In the genomic region with DNA sequence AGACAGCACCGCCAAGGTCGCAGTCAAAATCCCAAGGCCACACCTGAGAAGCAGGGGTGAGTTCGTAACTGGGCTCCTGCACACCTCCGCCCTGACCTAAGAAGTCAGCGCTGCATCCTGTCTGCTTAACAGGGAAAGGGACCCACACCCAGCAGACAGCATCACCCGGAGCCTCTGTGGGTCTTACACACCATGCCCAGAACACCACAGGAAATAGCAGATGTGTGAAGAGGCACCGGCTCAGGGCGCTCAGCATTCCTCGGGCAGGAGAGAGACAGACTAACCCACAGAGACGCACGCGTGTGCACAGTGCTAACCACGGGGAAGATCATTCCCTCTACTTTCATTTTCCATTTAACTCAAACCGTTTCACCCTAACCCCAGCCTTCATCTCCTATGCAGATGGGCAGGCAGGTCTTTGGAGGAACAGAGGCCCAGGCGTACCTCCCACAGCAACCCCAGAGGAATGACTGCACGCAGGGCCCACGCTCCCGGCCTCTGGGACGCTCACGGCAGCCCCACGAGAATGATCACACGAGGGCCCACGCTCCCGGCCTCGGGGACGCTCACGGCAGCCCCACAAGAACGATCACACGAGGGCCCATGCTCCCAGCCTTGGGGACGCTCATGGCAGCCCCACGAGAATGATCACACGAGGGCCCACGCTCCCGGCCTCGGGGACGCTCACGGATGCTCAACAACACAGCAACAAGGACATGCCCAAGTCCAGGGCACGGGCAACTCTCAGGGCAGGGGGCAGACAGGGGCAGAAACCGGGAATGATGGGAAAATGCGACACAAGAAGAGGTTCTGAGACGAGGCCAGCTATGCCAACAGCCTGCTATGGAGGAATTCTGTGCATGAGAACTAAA, we compare ENCODE assay signal across 9 cellular contexts. TPM values are rescaled to one million over a fixed set of nuclear protein-coding genes. Genes with fewer than 3 reads are reported as not detected.
A peak's percentile ranks its signal among the peaks of the same experiment; 100 is the strongest.
DNase-seq lines count a peak whose midpoint lies in the region; ATAC-seq and TF ChIP-seq lines count a peak whose summit lies in the region.
"Had no signal": no experiment of that assay in that cellular context is flagged by ENCODE, and none has a peak within 500 bp of the region (broad histone marks: within the 10 kb centered on the region; RNA-seq: fewer than 3 reads in every experiment).

No MANE protein-coding gene starts in this region.

- H3K27me3 Mint-ChIP-seq in activated CD8-positive, alpha-beta T cell treated with anti-CD3 and anti-CD28 coated beads, Interleukin-2, amount 10 ng/mL, durations not matched to agents 7 days and 5 days (ENCODE audit: low read depth): no peaks in the 10 kb centered on the region
- H3K27me3 Mint-ChIP-seq in endothelial cell (ENCODE audit: unreplicated experiment): peaks cover 5% of the 10 kb centered on the region

- H3K4me2 ChIP-seq in DND-41 (ENCODE audit: insufficient read depth, low read length): peak overlapping the region; percentile 40

- H3K36me3 ChIP-seq in DND-41 (ENCODE audit: insufficient read depth, low read length): peaks cover 63% of the 10 kb centered on the region

- H2AFZ ChIP-seq in DND-41 (ENCODE audit: low read depth, low read length): no peak overlapping the region

- in situ Hi-C loops in ACHN (cut with HindIII; ENCODE audit: low pct_ligation_motif_present, low pct_unique_long_range_greater_than_20kb, low sequenced_read_pairs): no loop called here

- peaks cover 10% of the 10 kb centered on the region; the same call in 1 of the 2 replicates for H4K20me1 ChIP-seq in DND-41 (ENCODE audit: insufficient read depth, low read length)

- peak overlapping the region; percentile 34 for H3K9ac ChIP-seq in DND-41 (ENCODE audit: low read depth, low read length)

- peaks cover 23% of the 10 kb centered on the region for H3K4me1 ChIP-seq in DND-41 (ENCODE audit: insufficient read depth, low read length)

- peak overlapping the region; percentile 16 for H3K4me3 Mint-ChIP-seq in activated CD8-positive, alpha-beta T cell treated with anti-CD3 and anti-CD28 coated beads, Interleukin-2, amount 10 ng/mL, durations not matched to agents 7 days and 5 days
- H3K4me3 Mint-ChIP-seq in endothelial cell (ENCODE audit: unreplicated experiment): peak overlapping the region; percentile 62

- H3K79me2 ChIP-seq in DND-41 (ENCODE audit: insufficient read depth, low read length): no peaks in the 10 kb centered on the region

- no peaks in the 10 kb centered on the region for H3K9me3 Mint-ChIP-seq in activated CD8-positive, alpha-beta T cell treated with anti-CD3 and anti-CD28 coated beads, Interleukin-2, amount 10 ng/mL, durations not matched to agents 7 days and 5 days (ENCODE audit: insufficient read depth)
- no peaks in the 10 kb centered on the region for H3K9me3 Mint-ChIP-seq in endothelial cell (ENCODE audit: unreplicated experiment)

- ATAC-seq in DND-41 (ENCODE audit: insufficient read depth, low read depth): peak; percentile 99
- ATAC-seq in activated CD8-positive, alpha-beta T cell treated with anti-CD3 and anti-CD28 coated beads, Interleukin-2, amount 10 ng/mL, durations not matched to agents 7 days and 5 days: peak; percentile 96
- no peak for ATAC-seq in GM19324 (IDR thresholded peaks at IDR 0.05; ENCODE audit: low FRiP score, unreplicated experiment)
- no peak for ATAC-seq in GM18909 (IDR thresholded peaks at IDR 0.05; ENCODE audit: poor library complexity, unreplicated experiment)

- H3K27ac Mint-ChIP-seq in activated CD8-positive, alpha-beta T cell treated with anti-CD3 and anti-CD28 coated beads, Interleukin-2, amount 10 ng/mL, durations not matched to agents 7 days and 5 days: peak overlapping the region; percentile 85
- H3K27ac Mint-ChIP-seq in endothelial cell (ENCODE audit: unreplicated experiment): no peak overlapping the region

- CTCF ChIA-PET in activated CD8-positive, alpha-beta T cell treated with anti-CD3 and anti-CD28 coated beads, Interleukin-2, amount 10 ng/mL, durations not matched to agents 7 days and 5 days (lab: Charles Lee): no interaction called here

- H3K27me3 ChIP-seq in DND-41 (ENCODE audit: insufficient read depth, low read length, poor library complexity): no peaks in the 10 kb centered on the region
- H3K27me3 ChIP-seq: dorsolateral prefrontal cortex had no signal

- H3K4me1 Mint-ChIP-seq in activated CD8-positive, alpha-beta T cell treated with anti-CD3 and anti-CD28 coated beads, Interleukin-2, amount 10 ng/mL, durations not matched to agents 7 days and 5 days (ENCODE audit: low read depth): peaks cover 29% of the 10 kb centered on the region
- no peaks in the 10 kb centered on the region for H3K4me1 Mint-ChIP-seq in endothelial cell (ENCODE audit: unreplicated experiment)

- POLR2A ChIA-PET in activated CD8-positive, alpha-beta T cell treated with anti-CD3 and anti-CD28 coated beads, Interleukin-2, amount 10 ng/mL, durations not matched to agents 7 days and 5 days (lab: Charles Lee): no interaction called here

- H3K9me3 ChIP-seq in DND-41 (ENCODE audit: insufficient read depth, low read length, severe bottlenecking): peaks cover 5% of the 10 kb centered on the region

- peak overlapping the region; percentile 66 for H3K27ac ChIP-seq in DND-41 (ENCODE audit: low read length)
- H3K27ac ChIP-seq: dorsolateral prefrontal cortex had no signal

- H3K4me3 ChIP-seq in DND-41 (ENCODE audit: low read depth in 1 of 2, low read length in 2 of 2): peak overlapping the region in 1 of 2 experiments; percentile 6; a peak in 1 of 4 replicates
- H3K4me3 ChIP-seq: dorsolateral prefrontal cortex had no signal

- no peak for TF ChIP-seq CTCF in DND-41 (IDR thresholded peaks at IDR 0.05; ENCODE audit: borderline replicate concordance, extremely low read depth, low read length, poor library complexity, severe bottlenecking)
- no peak for TF ChIP-seq CTCF in endothelial cell (IDR thresholded peaks at IDR 0.05; ENCODE audit: unreplicated experiment)

- DNase-seq in DND-41: peak; percentile 80
- DNase-seq in activated CD8-positive, alpha-beta T cell treated with anti-CD3 and anti-CD28 coated beads, Interleukin-2, amount 10 ng/mL, durations not matched to agents 7 days and 5 days: peak; percentile 69
- DNase-seq in endothelial cell (ENCODE audit: low spot score): no peak
- peak; percentile 37 to 45 for DNase-seq in stimulated activated CD4-positive, alpha-beta T cell treated with anti-CD3 and anti-CD28 coated beads, Interleukin-2, amount 100 ng/mL, for 24 hours
- DNase-seq in DMS153 treated with DMSO at 0.1 percent for 48 hours (lab: John Stamatoyannopoulos, UW; ENCODE audit: unreplicated experiment): no peak
- DNase-seq in ACHN: no peak

- H3K36me3 Mint-ChIP-seq in activated CD8-positive, alpha-beta T cell treated with anti-CD3 and anti-CD28 coated beads, Interleukin-2, amount 10 ng/mL, durations not matched to agents 7 days and 5 days (ENCODE audit: low read depth): peaks cover 41% of the 10 kb centered on the region
- H3K36me3 Mint-ChIP-seq in endothelial cell (ENCODE audit: low read depth, unreplicated experiment): peaks cover 27% of the 10 kb centered on the region

RNA-seq across cellular contexts. Expression of a gene that starts 20.9 kb away (rescaled TPM):
- total RNA-seq in activated CD8-positive, alpha-beta T cell treated with anti-CD3 and anti-CD28 coated beads, Interleukin-2, amount 10 ng/mL, durations not matched to agents 7 days and 5 days: 10 to 100 TPM; 13.6 to 16.0 TPM
- total RNA-seq in endothelial cell (ENCODE audit: unreplicated experiment): 37.8 TPM

Comparison
In these comparisons a context has a peak if more than half of its experiments do, and no peak if none do; other contexts are left out.
1. ATAC-seq: peak in DND-41 (single experiment) and activated CD8-positive, alpha-beta T cell treated with anti-CD3 and anti-CD28 coated beads, Interleukin-2, amount 10 ng/mL, durations not matched to agents 7 days and 5 days (single experiment); none in GM19324 (single experiment) and GM18909 (single experiment).
2. DNase-seq: peak in DND-41 (single experiment), activated CD8-positive, alpha-beta T cell treated with anti-CD3 and anti-CD28 coated beads, Interleukin-2, amount 10 ng/mL, durations not matched to agents 7 days and 5 days (single experiment) and stimulated activated CD4-positive, alpha-beta T cell treated with anti-CD3 and anti-CD28 coated beads, Interleukin-2, amount 100 ng/mL, for 24 hours (2 of 2); none in endothelial cell (single experiment), DMS153 treated with DMSO at 0.1 percent for 48 hours (single experiment) and ACHN (single experiment).